In the genomic region with DNA sequence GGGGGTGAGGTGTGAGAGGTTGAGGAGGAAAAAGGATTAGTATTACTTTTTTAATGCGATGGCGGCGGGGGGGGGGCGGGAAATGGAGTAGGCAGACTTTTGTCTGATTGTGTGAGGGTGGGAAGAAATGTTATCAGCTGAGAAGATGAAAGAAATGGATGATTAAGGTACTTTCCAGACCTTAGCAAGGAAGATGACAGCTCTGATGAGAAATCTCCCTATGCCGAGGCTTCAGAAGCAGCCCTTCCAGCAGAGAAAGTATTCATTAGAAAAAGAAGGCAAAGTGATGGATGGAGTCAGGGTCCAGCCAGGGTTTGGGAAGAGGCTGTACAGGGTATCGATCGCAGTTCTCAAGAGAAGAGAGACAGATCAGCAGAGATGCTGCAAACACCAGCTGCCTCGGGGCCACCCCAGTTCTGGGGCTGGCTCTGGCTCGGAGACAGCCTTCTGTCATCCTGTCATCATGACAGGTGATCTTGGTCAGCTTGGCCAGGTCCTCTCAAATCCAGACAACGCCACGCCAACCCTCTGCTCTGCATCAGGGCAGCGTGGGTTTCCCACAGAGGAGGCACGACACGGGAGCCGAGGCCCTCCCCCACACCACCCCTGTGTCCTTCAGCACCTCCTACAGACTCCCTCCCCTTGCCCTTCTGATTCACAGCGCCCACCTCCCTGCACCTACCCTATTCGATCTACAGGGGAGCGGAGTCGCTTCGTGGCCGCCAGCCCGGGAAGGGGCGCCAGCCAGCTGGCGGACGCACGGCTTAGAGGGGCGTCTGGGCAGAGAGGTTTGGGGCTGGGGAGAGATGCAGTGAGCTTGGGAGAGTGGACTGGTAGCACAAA, we compare ENCODE assay signal across 8 cellular contexts. TPM values are rescaled to one million over a fixed set of nuclear protein-coding genes. Genes with fewer than 3 reads are reported as not detected.
DNase-seq lines count a peak whose midpoint lies in the region; ATAC-seq and TF ChIP-seq lines count a peak whose summit lies in the region.

No MANE protein-coding gene starts in this region.

- H3K9ac ChIP-seq in GM23248 = no peak overlapping the region; the same call in 1 of the 2 replicates

- CTCF ChIA-PET in activated CD4-positive, alpha-beta memory T cell treated with anti-CD3 and anti-CD28 coated beads for 36 hours (lab: Charles Lee) = interaction anchor here (1.0 to 31.5 kb wide), 6 partner anchors 19 to 219 kb away, joined by 3 to 1096 read pairs (median 8); a partner anchor contains a TSS

- no peaks in the 10 kb centered on the region for H4K20me1 ChIP-seq in GM23248 (ENCODE audit: insufficient read depth)

- ATAC-seq in naive thymus-derived CD8-positive, alpha-beta T cell = peak; percentile 65 to 76

- DNase-seq in GM10266 (ENCODE audit: extremely low spot score) (peak; percentile 43), GM23248 (peak; percentile 35), MG63 (peak; percentile 53), hepatic stellate cell (ENCODE audit: low spot score) (no peak), NCI-H2029 treated with DMSO at 0.1 percent for 48 hours (lab: John Stamatoyannopoulos, UW) (no peak)
- peak; percentile 59 for DNase-seq in activated CD4-positive, alpha-beta memory T cell treated with anti-CD3 and anti-CD28 coated beads for 36 hours
- DNase-seq in naive thymus-derived CD8-positive, alpha-beta T cell = peak in 7 of 10 donors; percentile 20 to 80 (median 34)

- H3K9me2 ChIP-seq in GM23248 (ENCODE audit: insufficient read depth) = no peaks in the 10 kb centered on the region

- in situ Hi-C loops in GM23248 (cut with MboI) = no loop called here

- H3K36me3 Mint-ChIP-seq in activated CD4-positive, alpha-beta memory T cell treated with anti-CD3 and anti-CD28 coated beads for 36 hours = peaks cover 1% of the 10 kb centered on the region
- peaks cover 0 to 8% (median 0%) of the 10 kb centered on the region in 3 donors for H3K36me3 Mint-ChIP-seq in naive thymus-derived CD8-positive, alpha-beta T cell

- peaks cover 1% of the 10 kb centered on the region for H3K27me3 Mint-ChIP-seq in activated CD4-positive, alpha-beta memory T cell treated with anti-CD3 and anti-CD28 coated beads for 36 hours
- H3K27me3 Mint-ChIP-seq in naive thymus-derived CD8-positive, alpha-beta T cell = peaks cover 2 to 20% (median 10%) of the 10 kb centered on the region in 5 donors

- H3K27ac ChIP-seq in GM23248 (no peak overlapping the region), esophagus (ENCODE audit: low read depth in 2 of 2, low read length in 1 of 2) (peak overlapping the region in 1 of 2 donors; percentile 34)

- POLR2A ChIA-PET in activated CD4-positive, alpha-beta memory T cell treated with anti-CD3 and anti-CD28 coated beads for 36 hours (lab: Charles Lee) = interaction anchor here (0.8 to 4.7 kb wide), 15 partner anchors 10 to 233 kb away, joined by 3 to 36 read pairs (median 3); a partner anchor contains a TSS
- POLR2A ChIA-PET in naive thymus-derived CD8-positive, alpha-beta T cell (lab: Charles Lee) = interaction anchor here (0.6 to 4.9 kb wide), 22 partner anchors 10 to 601 kb away, joined by 3 to 55 read pairs (median 6); a partner anchor contains a TSS

- peak overlapping the region; percentile 86 for H3K4me3 Mint-ChIP-seq in activated CD4-positive, alpha-beta memory T cell treated with anti-CD3 and anti-CD28 coated beads for 36 hours
- H3K4me3 Mint-ChIP-seq in naive thymus-derived CD8-positive, alpha-beta T cell = peak overlapping the region; percentile 88 to 99 (median 96)

- H3K4me3 ChIP-seq in GM23248 (peak overlapping the region; percentile 90), MG63 (peak overlapping the region; percentile 95), esophagus (ENCODE audit: low read depth in 1 of 2, low read length in 2 of 2) (peak overlapping the region; percentile 51 to 60)

- H3K27ac Mint-ChIP-seq in activated CD4-positive, alpha-beta memory T cell treated with anti-CD3 and anti-CD28 coated beads for 36 hours = peak overlapping the region; percentile 84
- H3K27ac Mint-ChIP-seq in naive thymus-derived CD8-positive, alpha-beta T cell = peak overlapping the region; percentile 87 to 96 (median 92)

- TF ChIP-seq CTCF in GM10266 (IDR thresholded peaks at IDR 0.05; ENCODE audit: control insufficient read depth, insufficient read depth, low read depth, missing control alignments) = no peak

- H3K9me3 ChIP-seq in GM23248 (ENCODE audit: low read depth) = no peaks in the 10 kb centered on the region
- H3K9me3 ChIP-seq in MG63 = no peaks in the 10 kb centered on the region
- H3K9me3 ChIP-seq in esophagus (ENCODE audit: control insufficient read depth in 2 of 2, insufficient read depth in 1 of 2, low read depth in 1 of 2, low read length in 1 of 2) = no peaks in the 10 kb centered on the region

- H3K4me1 ChIP-seq in GM23248 (ENCODE audit: insufficient read depth) = peaks cover 7% of the 10 kb centered on the region; the same call in 1 of the 2 replicates
- H3K4me1 ChIP-seq in esophagus (ENCODE audit: control insufficient read depth in 2 of 2, insufficient read depth in 2 of 2, low read length in 1 of 2) = peaks cover 5 to 10% of the 10 kb centered on the region in 2 donors

- H3K9me3 Mint-ChIP-seq in activated CD4-positive, alpha-beta memory T cell treated with anti-CD3 and anti-CD28 coated beads for 36 hours = no peaks in the 10 kb centered on the region
- H3K9me3 Mint-ChIP-seq in naive thymus-derived CD8-positive, alpha-beta T cell = no peaks in the 10 kb centered on the region

- peak overlapping the region; percentile 94 for H3K4me2 ChIP-seq in GM23248 (ENCODE audit: unreplicated experiment)

- H2AFZ ChIP-seq in GM23248 = peak overlapping the region; percentile 98

- H3K27me3 ChIP-seq in GM23248 (replicated peaks; ENCODE audit: insufficient read depth) (no peaks in the 10 kb centered on the region), MG63 (peaks cover 28% of the 10 kb centered on the region), esophagus (ENCODE audit: control insufficient read depth in 1 of 2, insufficient read depth in 2 of 2, low read length in 2 of 2) (no peaks in the 10 kb centered on the region)

- H3K4me1 Mint-ChIP-seq in activated CD4-positive, alpha-beta memory T cell treated with anti-CD3 and anti-CD28 coated beads for 36 hours (ENCODE audit: low read depth) = peaks cover 28% of the 10 kb centered on the region
- peaks cover 22 to 47% (median 37%) of the 10 kb centered on the region in 4 donors for H3K4me1 Mint-ChIP-seq in naive thymus-derived CD8-positive, alpha-beta T cell

- H3K36me3 ChIP-seq in GM23248 (ENCODE audit: low read depth) (no peaks in the 10 kb centered on the region), MG63 (peaks cover 21% of the 10 kb centered on the region), esophagus (ENCODE audit: control insufficient read depth in 2 of 2, insufficient read depth in 2 of 2, low read length in 1 of 2) (peaks cover 4% of the 10 kb centered on the region in 2 donors)

- no peaks in the 10 kb centered on the region for H3F3A ChIP-seq in GM23248 (ENCODE audit: insufficient read depth)

- intact Hi-C loops in activated CD4-positive, alpha-beta memory T cell treated with anti-CD3 and anti-CD28 coated beads for 36 hours (cut with micrococcal nuclease) = loop anchor here (1.0 to 5.0 kb wide), 4 partner anchors 11 to 502 kb away; a partner anchor contains a TSS

- WGBS in GM23248 (ENCODE audit: low coverage in 1 of 2, low lambda C conversion rate in 2 of 2, missing lambda C conversion rate in 2 of 2), 2 experiments = 4 to 5% methylated on average over 26 to 27 of the region's 27 CpGs
- WGBS in esophagus, 2 donors = 7% methylated on average over 27 of the region's 27 CpGs

- H3K79me2 ChIP-seq in GM23248 (ENCODE audit: insufficient read depth) = 0 out of 2 replicates have a peak, but pooled peaks cover 7% of the 10 kb centered on the region

RNA-seq across cellular contexts. Expression of a gene that starts 0.7 kb away (rescaled TPM):
- 2.1 and 5.3 TPM in 2 replicates for total RNA-seq in GM23248 (2014; rRNA removed; shearing (Covaris generic))
- polyA plus RNA-seq in GM23248 (2016; fragmentation: Nextera tagmentation; extraction: Ambion mirVana) (3.0 and 3.3 TPM in 2 replicates), esophagus (1 to 10 TPM; 3.6 to 6.4 TPM)
- 3.9 and 10.4 TPM in 2 replicates for total RNA-seq in MG63 (2014; rRNA removed; shearing (Covaris generic); ENCODE audit: low replicate concordance)
- total RNA-seq in activated CD4-positive, alpha-beta memory T cell treated with anti-CD3 and anti-CD28 coated beads for 36 hours = 10 to 100 TPM; 10.7 to 11.1 TPM
- total RNA-seq in naive thymus-derived CD8-positive, alpha-beta T cell = 10 to 100 TPM; 12.7 to 14.1 TPM
- 10 to 100 TPM in 1 of 3 donors, 1 to 10 TPM in 2; 4.3 to 10.7 (median 8.6) TPM for polyA plus RNA-seq in naive thymus-derived CD8-positive, alpha-beta T cell

RNA-seq across cellular contexts. Expression of a gene that starts 10.9 kb away (rescaled TPM):
- total RNA-seq in GM23248 (2014; rRNA removed; shearing (Covaris generic)) = 9.5 and 9.6 TPM in 2 replicates
- polyA plus RNA-seq in GM23248 (2016; fragmentation: Nextera tagmentation; extraction: Ambion mirVana) (5.5 and 5.9 TPM in 2 replicates), esophagus (1 to 10 TPM; 3.7 to 4.8 TPM)
- total RNA-seq in MG63 (2014; rRNA removed; shearing (Covaris generic); ENCODE audit: low replicate concordance) = 2.2 and 6.7 TPM in 2 replicates
- total RNA-seq in activated CD4-positive, alpha-beta memory T cell treated with anti-CD3 and anti-CD28 coated beads for 36 hours = 1 to 10 TPM; 6.6 to 8.7 TPM
- 10 to 100 TPM; 29.5 to 33.6 TPM for total RNA-seq in naive thymus-derived CD8-positive, alpha-beta T cell
- 10 to 100 TPM; 12.4 to 20.2 (median 13.9) TPM for polyA plus RNA-seq in naive thymus-derived CD8-positive, alpha-beta T cell

RNA-seq across cellular contexts. Expression of a gene that starts 16.7 kb away (rescaled TPM):
- total RNA-seq in GM23248 (2014; rRNA removed; shearing (Covaris generic)) = 0.11 and 0.13 TPM in 2 replicates
- polyA plus RNA-seq in GM23248 (2016; fragmentation: Nextera tagmentation; extraction: Ambion mirVana) (0.38 and 0.60 TPM in 2 replicates), esophagus (under 1 TPM; 0.16 to 0.38 TPM)
- 0.46 TPM in 1 of 2 replicates, not detected in the other for total RNA-seq in MG63 (2014; rRNA removed; shearing (Covaris generic); ENCODE audit: low replicate concordance)
- total RNA-seq in activated CD4-positive, alpha-beta memory T cell treated with anti-CD3 and anti-CD28 coated beads for 36 hours = not detected
- total RNA-seq in naive thymus-derived CD8-positive, alpha-beta T cell = not detected
- under 1 TPM in 1 of 3 donors, not detected in 2; 0.22 TPM for polyA plus RNA-seq in naive thymus-derived CD8-positive, alpha-beta T cell

RNA-seq across cellular contexts. Expression of a gene that starts 26.5 kb away (rescaled TPM):
- 2.7 and 2.8 TPM in 2 replicates for total RNA-seq in GM23248 (2014; rRNA removed; shearing (Covaris generic))
- polyA plus RNA-seq in GM23248 (2016; fragmentation: Nextera tagmentation; extraction: Ambion mirVana) (1.3 and 1.7 TPM in 2 replicates), esophagus (1 to 10 TPM in 1 of 2 donors, under 1 TPM in 1; 0.71 to 1.6 TPM)
- total RNA-seq in MG63 (2014; rRNA removed; shearing (Covaris generic); ENCODE audit: low replicate concordance) = 0.20 and 1.3 TPM in 2 replicates
- total RNA-seq in activated CD4-positive, alpha-beta memory T cell treated with anti-CD3 and anti-CD28 coated beads for 36 hours = 1 to 10 TPM; 1.8 to 2.2 TPM
- total RNA-seq in naive thymus-derived CD8-positive, alpha-beta T cell = 10 to 100 TPM; 32.8 to 33.3 TPM
- 10 to 100 TPM; 17.8 to 42.2 (median 25.4) TPM for polyA plus RNA-seq in naive thymus-derived CD8-positive, alpha-beta T cell

RNA-seq across cellular contexts. Expression of a gene that starts 56.7 kb away (rescaled TPM):
- total RNA-seq in GM23248 (2014; rRNA removed; shearing (Covaris generic)) = not detected in 2 replicates
- polyA plus RNA-seq in GM23248 (2016; fragmentation: Nextera tagmentation; extraction: Ambion mirVana) (not detected in 2 replicates), esophagus (under 1 TPM in 1 of 2 donors, not detected in 1; 0.06 TPM)
- total RNA-seq in MG63 (2014; rRNA removed; shearing (Covaris generic); ENCODE audit: low replicate concordance) = not detected in 2 replicates
- total RNA-seq in activated CD4-positive, alpha-beta memory T cell treated with anti-CD3 and anti-CD28 coated beads for 36 hours = under 1 TPM in 1 of 2 experiments, not detected in 1; 0.15 TPM
- total RNA-seq in naive thymus-derived CD8-positive, alpha-beta T cell = 1 to 10 TPM; 1.0 to 1.2 TPM
- polyA plus RNA-seq in naive thymus-derived CD8-positive, alpha-beta T cell = 1 to 10 TPM in 1 of 3 donors, under 1 TPM in 1, not detected in 1; 0.71 to 1.1 TPM

Comparison
In these comparisons a context has a peak if more than half of its experiments do, and no peak if none do; other contexts are left out.
1. DNase-seq: peak in GM10266 (single experiment), GM23248 (single experiment), MG63 (single experiment), activated CD4-positive, alpha-beta memory T cell treated with anti-CD3 and anti-CD28 coated beads for 36 hours (single experiment) and naive thymus-derived CD8-positive, alpha-beta T cell (7 of 10); none in hepatic stellate cell (single experiment) and NCI-H2029 treated with DMSO at 0.1 percent for 48 hours (single experiment).
2. Peak in every context shown above with its lines, with median percentiles within 50 percentile points of each other: H3K4me3 ChIP-seq.